8 cellular contexts compared by ENCODE assay signal in genomic region chr11:19076744-19077589, GRCh38. TPM values are rescaled to one million over a fixed set of nuclear protein-coding genes. Genes with fewer than 3 reads are reported as not detected.
DNase-seq lines count a peak whose midpoint lies in the region; ATAC-seq, FAIRE-seq and TF ChIP-seq lines count a peak whose summit lies in the region.

No MANE protein-coding gene starts in this region.

- H3K9ac ChIP-seq in GM12878 (ENCODE audit: control insufficient read depth, insufficient read depth, low read length): no peak overlapping the region

- TF ChIP-seq RAD21 in GM12878 (IDR thresholded peaks at IDR 0.05; ENCODE audit: insufficient read depth, low read depth, low read length): peak; percentile 59

- in situ Hi-C loops in GM12878 (cut with MboI): loop anchor here (10.0 kb wide), 1 partner anchor 828 kb away; no protein-coding TSS in a partner anchor

- H2AFZ ChIP-seq in GM12878 (ENCODE audit: control insufficient read depth, low read depth, low read length): no peak overlapping the region

- intact Hi-C loops in GM12878 (cut with micrococcal nuclease; ENCODE audit: unreplicated experiment): loop anchor here (1.0 to 10.0 kb wide), 4 partner anchors 40 to 828 kb away; partner anchors contain the start of genes E2F8 and ZDHHC13

- FAIRE-seq in GM12878 (lab: Jason Lieb, UNC): peak; percentile 78

- DNase-seq in DMS153 (lab: John Stamatoyannopoulos, UW) (peak; percentile 41), NAMALWA (ENCODE audit: low spot score) (peak; percentile 73), T1000 (lab: John Stamatoyannopoulos, UW) (peak; percentile 3), GM12878 (ENCODE audit: low read depth, low spot score) (no peak), iris pigment epithelial cell (ENCODE audit: low read depth) (peak; percentile 27)
- DNase-seq in stimulated activated CD4-positive, alpha-beta T cell treated with anti-CD3 and anti-CD28 coated beads, Interleukin-1b, Interleukin-23, amount 100 ng/mL, for 24 hours (ENCODE audit: low read depth in 4 of 4, low spot score in 1 of 4): peak; percentile 20 to 47 (median 40)

- H3K4me3 ChIP-seq in GM12878: no peak overlapping the region

- no peaks in the 10 kb centered on the region for H3K79me2 ChIP-seq in GM12878 (ENCODE audit: control insufficient read depth, insufficient read depth, low read length)

- SMC1A ChIA-PET in GM12878 (lab: Charles Lee; ENCODE audit: uncharacterized antibody, unreplicated experiment): interaction anchor here (0.6 to 2.1 kb wide), 18 partner anchors 11 to 472 kb away, joined by 3 to 8 read pairs (median 3); partner anchors contain the start of gene ZDHHC13

- no peaks in the 10 kb centered on the region for H3K36me3 ChIP-seq in GM12878 (ENCODE audit: control insufficient read depth in 2 of 2, insufficient read depth in 2 of 2, low read length in 1 of 2)

- no peaks in the 10 kb centered on the region; a peak in 1 of 4 replicates for H3K27me3 ChIP-seq in GM12878 (replicated peaks in 1 of 2; ENCODE audit: control insufficient read depth in 2 of 2, insufficient read depth in 2 of 2, low read length in 1 of 2)

- 18% methylated on average over 10 of the region's 10 CpGs for WGBS in GM12878 (ENCODE audit: insufficient coverage, insufficient replicate concordance, low lambda C conversion rate, missing lambda C conversion rate)

- POLR2A ChIA-PET in GM12878 (lab: Charles Lee): interaction anchor here (1.0 kb wide), 1 partner anchor 164 kb away, joined by 3 read pairs; the partner anchor contains the start of gene E2F8

- TF ChIP-seq CTCF in GM12878 (IDR thresholded peaks at IDR 0.05 in 2 of 3, conservative IDR thresholded peaks at IDR 0.05 in 1 of 3; ENCODE audit: control insufficient read depth in 2 of 3, extremely low read depth in 1 of 3, insufficient read depth in 1 of 3, low read depth in 3 of 3, low read length in 3 of 3): peak; percentile 86 to 98 (median 98)

- H3K9me3 ChIP-seq in GM12878 (replicated peaks; ENCODE audit: control insufficient read depth, insufficient read depth, low read length): no peaks in the 10 kb centered on the region

- no peaks in the 10 kb centered on the region for H3K4me1 ChIP-seq in GM12878 (ENCODE audit: control insufficient read depth, insufficient read depth, low read length)

- ATAC-seq in GM21526 (IDR thresholded peaks at IDR 0.05; ENCODE audit: low FRiP score, unreplicated experiment): peak; percentile 74
- ATAC-seq in GM12878: peak; percentile 89
- ATAC-seq in GM19463 (IDR thresholded peaks at IDR 0.05; ENCODE audit: unreplicated experiment): no peak

- no peak for TF ChIP-seq EP300 in GM12878 (IDR thresholded peaks at IDR 0.05; ENCODE audit: borderline replicate concordance in 1 of 2, control insufficient read depth in 1 of 2, low read depth in 2 of 2, low read length in 2 of 2)

- CTCF ChIA-PET in GM12878 (lab: Yijun Ruan, JAX): interaction anchor here (0.7 to 5.1 kb wide), 47 partner anchors 9 to 829 kb away, joined by 3 to 26 read pairs (median 4); partner anchors contain the start of genes MRGPRX2 and ZDHHC13

- no TSS peak for BruUV-seq in GM12878 (replicated peaks; lab: Mats Ljungman, UMichigan)

- no peak overlapping the region for H3K4me2 ChIP-seq in GM12878 (ENCODE audit: control insufficient read depth, insufficient read depth)

- peaks cover 2% of the 10 kb centered on the region; the same call in 1 of the 2 replicates for H4K20me1 ChIP-seq in GM12878 (ENCODE audit: control insufficient read depth, insufficient read depth)

- TF ChIP-seq POLR2A in GM12878 (IDR thresholded peaks at IDR 0.05; ENCODE audit: low read depth, low read length): no peak

- no peak overlapping the region for H3K27ac ChIP-seq in GM12878 (ENCODE audit: control insufficient read depth, insufficient read depth)

- RAD21 ChIA-PET in GM12878 (lab: Charles Lee; ENCODE audit: unreplicated experiment): interaction anchor here (0.6 to 2.7 kb wide), 11 partner anchors 15 to 477 kb away, joined by 3 to 8 read pairs (median 4); partner anchors contain the start of gene ZDHHC13

TF ChIP-seq in GM12878, 131 proteins besides CTCF, POLR2A, EP300 and RAD21 (continues in another document):
- TF ChIP-seq SP1 (IDR thresholded peaks at IDR 0.05; ENCODE audit: low read depth, low read length) (no peak), ZNF384 (IDR thresholded peaks at IDR 0.05; ENCODE audit: borderline replicate concordance, low read depth, low read length) (no peak), ZSCAN29 (IDR thresholded peaks at IDR 0.05) (no peak), SMARCA5 (IDR thresholded peaks at IDR 0.05) (no peak), KDM1A (IDR thresholded peaks at IDR 0.05; ENCODE audit: borderline replicate concordance) (no peak), E2F4 (IDR thresholded peaks at IDR 0.05; ENCODE audit: low read depth, low read length) (0 out of 2 replicates have a peak, but pooled peaks have one; percentile 19), ZBTB11 (CRISPR knock-in tag; IDR thresholded peaks at IDR 0.05) (no peak), CHD2 (IDR thresholded peaks at IDR 0.05; ENCODE audit: borderline replicate concordance, low read depth, low read length) (no peak), SMC3 (IDR thresholded peaks at IDR 0.05; ENCODE audit: borderline replicate concordance, low read length) (peak; percentile 79), SIX5 (IDR thresholded peaks at IDR 0.05; ENCODE audit: low read depth, low read length, severe bottlenecking) (no peak), ESRRA (IDR thresholded peaks at IDR 0.05; ENCODE audit: low read length) (no peak)

RNA-seq across cellular contexts. Expression of gene MRGPRX2, which starts 16.4 kb away (rescaled TPM):
- not detected in 2 replicates for total RNA-seq in GM12878 (2013; cell fraction: nucleolus; rRNA removed)
- total RNA-seq in GM12878 (2014; rRNA removed) (0.11 TPM in 1 of 2 replicates, not detected in the other), GM12878 (2014; rRNA removed; fragmentation: Illumina TruSeq; extraction: Trizol) (not detected in 2 replicates), GM12878 (2021) (not detected in 2 replicates)
- polyA plus RNA-seq in GM12878 (2011; ENCODE audit: low read depth): not detected
- polyA plus RNA-seq in GM12878 (2011; rRNA removed) (0.03 TPM in 1 of 2 replicates, not detected in the other), GM12878 (2014; fragmentation: Illumina TruSeq; extraction: Trizol) (not detected in 2 replicates), GM12878 (2014; fragmentation: Nextera tagmentation; extraction: Ambion mirVana) (not detected), GM12878 (2014; rRNA removed) (not detected in 2 replicates), GM12878 (2016; fragmentation: Nextera tagmentation; extraction: Ambion mirVana) (not detected)
- not detected in 2 replicates for polyA plus RNA-seq in GM12878 (2011; cell fraction: cytosol; rRNA removed)
- not detected in 2 replicates for polyA plus RNA-seq in GM12878 (2011; cell fraction: nucleus; rRNA removed)
- not detected in 2 replicates for polyA plus RNA-seq in GM12878 (2012)
- polyA minus RNA-seq in GM12878 (2011; rRNA and poly(A)+ RNA removed): not detected in 2 replicates
- not detected in 2 replicates for polyA minus RNA-seq in GM12878 (2011; cell fraction: cytosol; rRNA and poly(A)+ RNA removed)
- not detected in 2 replicates for polyA minus RNA-seq in GM12878 (2011; cell fraction: nucleus; rRNA and poly(A)+ RNA removed)

RNA-seq across cellular contexts. Expression of gene ZDHHC13, which starts 40.0 kb away (rescaled TPM):
- total RNA-seq in GM12878 (2013; cell fraction: nucleolus; rRNA removed): 70.6 and 79.9 TPM in 2 replicates
- 20.1 and 27.0 TPM in 2 replicates for total RNA-seq in GM12878 (2014; rRNA removed)
- total RNA-seq in GM12878 (2014; rRNA removed; fragmentation: Illumina TruSeq; extraction: Trizol): 20.8 and 21.4 TPM in 2 replicates
- 18.1 and 20.0 TPM in 2 replicates for total RNA-seq in GM12878 (2021)
- polyA plus RNA-seq in GM12878 (2011; ENCODE audit: low read depth): 6.5 TPM
- 34.2 and 43.4 TPM in 2 replicates for polyA plus RNA-seq in GM12878 (2011; rRNA removed)
- polyA plus RNA-seq in GM12878 (2011; cell fraction: cytosol; rRNA removed): 13.0 and 14.7 TPM in 2 replicates
- 41.4 and 42.2 TPM in 2 replicates for polyA plus RNA-seq in GM12878 (2011; cell fraction: nucleus; rRNA removed)
- polyA plus RNA-seq in GM12878 (2012): 7.9 and 11.4 TPM in 2 replicates
- polyA plus RNA-seq in GM12878 (2014; fragmentation: Illumina TruSeq; extraction: Trizol): 21.5 and 24.5 TPM in 2 replicates
- 1 to 10 TPM; 8.5 to 9.6 TPM for polyA plus RNA-seq in GM12878 (2014; fragmentation: Nextera tagmentation; extraction: Ambion mirVana)
- polyA plus RNA-seq in GM12878 (2014; rRNA removed): 17.4 and 18.5 TPM in 2 replicates
- polyA plus RNA-seq in GM12878 (2016; fragmentation: Nextera tagmentation; extraction: Ambion mirVana): 10 to 100 TPM; 23.3 to 26.3 TPM
- polyA minus RNA-seq in GM12878 (2011; rRNA and poly(A)+ RNA removed): 29.3 and 41.0 TPM in 2 replicates
- 7.8 and 10.6 TPM in 2 replicates for polyA minus RNA-seq in GM12878 (2011; cell fraction: cytosol; rRNA and poly(A)+ RNA removed)
- 27.0 and 43.6 TPM in 2 replicates for polyA minus RNA-seq in GM12878 (2011; cell fraction: nucleus; rRNA and poly(A)+ RNA removed)
